Comparison of ENCODE assay signal across 8 cellular contexts in genomic region chr12:49967042-49967776, GRCh38.
A peak's percentile ranks its signal among the peaks of the same experiment; 100 is the strongest.
DNase-seq lines count a peak whose midpoint lies in the region; ATAC-seq and TF ChIP-seq lines count a peak whose summit lies in the region.

No MANE protein-coding gene starts in this region.

- H3K27ac ChIP-seq in RWPE2 (ENCODE audit: poor library complexity, severe bottlenecking), result no peak overlapping the region
- no peak overlapping the region for H3K27ac ChIP-seq in neutrophil
- no peak overlapping the region for H3K27ac ChIP-seq in stomach smooth muscle (ENCODE audit: low read length)

- peak overlapping the region; percentile 6 to 21 for H3K9ac ChIP-seq in stomach smooth muscle (ENCODE audit: low read length in 2 of 2)

- H3K4me3 ChIP-seq in LNCaP clone FGC (ENCODE audit: low read depth, low read length), result peak overlapping the region; percentile 42
- H3K4me3 ChIP-seq in RWPE2 (ENCODE audit: severe bottlenecking), result peak overlapping the region; percentile 19
- peak overlapping the region; percentile 66 to 76 for H3K4me3 ChIP-seq in neutrophil (ENCODE audit: low read depth in 1 of 2, low read length in 1 of 2)
- peak overlapping the region; percentile 74 to 75 for H3K4me3 ChIP-seq in stomach smooth muscle (ENCODE audit: low read length in 2 of 2)

- peak; percentile 85 for DNase-seq in COR-L47 (lab: John Stamatoyannopoulos, UW)
- DNase-seq in LNCaP clone FGC (ENCODE audit: low read depth), result peak; percentile 61
- DNase-seq in RWPE2 (ENCODE audit: low spot score), result no peak
- DNase-seq in activated gamma-delta T cell treated with Interleukin-2 at 50 U/mL for 16 hours, result peak; percentile 95
- DNase-seq in foreskin melanocyte, result peak; percentile 66

- H3K36me3 ChIP-seq in RWPE2 (ENCODE audit: low read depth), result no peaks in the 10 kb centered on the region
- H3K36me3 ChIP-seq in neutrophil, result no peaks in the 10 kb centered on the region
- H3K36me3 ChIP-seq in stomach smooth muscle (ENCODE audit: control insufficient read depth in 2 of 2, insufficient read depth in 2 of 2, low read length in 2 of 2), result no peaks in the 10 kb centered on the region

- ATAC-seq in GM21528 (IDR thresholded peaks at IDR 0.05; ENCODE audit: low FRiP score, unreplicated experiment) (peak; percentile 62), RWPE2 (ENCODE audit: low read depth) (peak; percentile 67)

- no peaks in the 10 kb centered on the region for H3K9me3 ChIP-seq in RWPE2 (ENCODE audit: severe bottlenecking)
- no peaks in the 10 kb centered on the region for H3K9me3 ChIP-seq in neutrophil
- H3K9me3 ChIP-seq in stomach smooth muscle (ENCODE audit: control insufficient read depth in 2 of 2, low read length in 2 of 2), result no peaks in the 10 kb centered on the region

- H3K4me1 ChIP-seq in RWPE2 (ENCODE audit: insufficient read depth, poor library complexity, severe bottlenecking) (peaks cover 11% of the 10 kb centered on the region), neutrophil (ENCODE audit: control insufficient read depth in 1 of 2, insufficient read depth in 1 of 2, low read depth in 1 of 2, low read length in 1 of 2) (peaks cover 10 to 22% of the 10 kb centered on the region in 2 experiments), stomach smooth muscle (ENCODE audit: control insufficient read depth, insufficient read depth, low read length) (peaks cover 14% of the 10 kb centered on the region)

- TF ChIP-seq CTCF in LNCaP clone FGC (IDR thresholded peaks at IDR 0.05; ENCODE audit: control insufficient read depth, extremely low read depth, insufficient read depth) (peak; percentile 99), RWPE2 (IDR thresholded peaks at IDR 0.05; ENCODE audit: poor library complexity, severe bottlenecking) (peak; percentile 92), neutrophil (IDR thresholded peaks at IDR 0.05) (peak; percentile 95)

- H3K27me3 ChIP-seq in RWPE2 (ENCODE audit: insufficient read depth, poor library complexity, severe bottlenecking) (no peaks in the 10 kb centered on the region), neutrophil (peaks cover 94% of the 10 kb centered on the region), stomach smooth muscle (ENCODE audit: control insufficient read depth in 1 of 2, insufficient read depth in 2 of 2, low read length in 2 of 2) (peaks cover 4 to 11% of the 10 kb centered on the region in 2 donors)

Comparison
In these comparisons a context has a peak if more than half of its experiments do, and no peak if none do; other contexts are left out.
1. H3K4me3 ChIP-seq: peak in every context shown above with its lines; median percentile 74 in stomach smooth muscle; 71 in neutrophil; 42 in LNCaP clone FGC; 19 in RWPE2.